In genomic region chr18:50286391-50287027, GRCh38 we compare ENCODE assay signal across 8 cellular contexts. TPM values are rescaled to one million over a fixed set of nuclear protein-coding genes. Genes with fewer than 3 reads are reported as not detected.
A peak's percentile ranks its signal among the peaks of the same experiment; 100 is the strongest.
DNase-seq lines count a peak whose midpoint lies in the region; ATAC-seq, FAIRE-seq and TF ChIP-seq lines count a peak whose summit lies in the region.

No MANE protein-coding gene starts in this region.

- peak overlapping the region; percentile 73 for H3K27ac ChIP-seq in GM12878 (ENCODE audit: control insufficient read depth, insufficient read depth)
- H3K27ac ChIP-seq in liver (ENCODE audit: low read depth in 1 of 2, low read length in 2 of 2), result peak overlapping the region; percentile 67 to 92
- peak overlapping the region; percentile 82 to 91 for H3K27ac ChIP-seq in thoracic aorta

- peaks cover 23% of the 10 kb centered on the region for H3K79me2 ChIP-seq in GM12878 (ENCODE audit: control insufficient read depth, insufficient read depth, low read length)

- BruUV-seq in GM12878 (replicated peaks; lab: Mats Ljungman, UMichigan), result no TSS peak

- RAD21 ChIA-PET in GM12878 (lab: Charles Lee; ENCODE audit: unreplicated experiment), result no interaction called here

- H3K4me2 ChIP-seq in GM12878 (ENCODE audit: control insufficient read depth, insufficient read depth), result peak overlapping the region; percentile 86

- DNase-seq in NCI-H526 (lab: John Stamatoyannopoulos, UW) (peak; percentile 23 to 53), NCI-H526 treated with DMSO at 0.1 percent for 48 hours (lab: John Stamatoyannopoulos, UW) (no peak), NCI-H510A treated with DMSO at 0.1 percent for 48 hours (lab: John Stamatoyannopoulos, UW) (peak; percentile 17), GM12878 (ENCODE audit: low read depth, low spot score) (no peak), thoracic aorta (ENCODE audit: low spot score) (no peak), ureter (ENCODE audit: low spot score) (no peak)

- no peak for TF ChIP-seq POLR2A in GM12878 (IDR thresholded peaks at IDR 0.05; ENCODE audit: low read depth, low read length)

- SMC1A ChIA-PET in GM12878 (lab: Charles Lee; ENCODE audit: uncharacterized antibody, unreplicated experiment), result interaction anchor here (1.0 kb wide), 1 partner anchor 71 kb away, joined by 4 read pairs; no protein-coding TSS in a partner anchor

- H3K9me3 ChIP-seq in GM12878 (replicated peaks; ENCODE audit: control insufficient read depth, insufficient read depth, low read length), result no peaks in the 10 kb centered on the region
- H3K9me3 ChIP-seq in liver (ENCODE audit: control insufficient read depth in 4 of 4, low read length in 3 of 4), result no peaks in the 10 kb centered on the region
- H3K9me3 ChIP-seq in thoracic aorta, result no peaks in the 10 kb centered on the region

- no peak for TF ChIP-seq RAD21 in GM12878 (IDR thresholded peaks at IDR 0.05; ENCODE audit: insufficient read depth, low read depth, low read length)
- TF ChIP-seq RAD21 in liver (IDR thresholded peaks at IDR 0.05), result no peak

- FAIRE-seq in GM12878 (lab: Jason Lieb, UNC), result no peak

- intact Hi-C loops in GM12878 (cut with micrococcal nuclease; ENCODE audit: unreplicated experiment), result loop anchor here (1.0 to 10.0 kb wide), 3 partner anchors 28 to 1332 kb away; partner anchors contain the start of gene SMAD7

- H3K9ac ChIP-seq in GM12878 (ENCODE audit: control insufficient read depth, insufficient read depth, low read length) (peak overlapping the region; percentile 59), liver (ENCODE audit: low read depth in 1 of 2, low read length in 2 of 2) (peak overlapping the region in 1 of 2 donors; percentile 87)

- H3K36me3 ChIP-seq in GM12878 (ENCODE audit: control insufficient read depth in 2 of 2, insufficient read depth in 2 of 2, low read length in 1 of 2), result peaks cover 15 to 34% of the 10 kb centered on the region in 2 experiments; a peak in 3 of 4 replicates
- peaks cover 2 to 29% (median 10%) of the 10 kb centered on the region in 4 donors for H3K36me3 ChIP-seq in liver (ENCODE audit: control insufficient read depth in 4 of 4, insufficient read depth in 3 of 4, low read depth in 1 of 4, low read length in 3 of 4)
- peaks cover 12% of the 10 kb centered on the region for H3K36me3 ChIP-seq in thoracic aorta

- H3K4me3 ChIP-seq in GM12878 (peak overlapping the region; percentile 97), liver (ENCODE audit: low read depth in 1 of 3, low read length in 3 of 3) (peak overlapping the region in 2 of 3 donors; percentile 68 to 85), thoracic aorta (peak overlapping the region; percentile 98)

- no peak for TF ChIP-seq EP300 in GM12878 (IDR thresholded peaks at IDR 0.05; ENCODE audit: borderline replicate concordance in 1 of 2, control insufficient read depth in 1 of 2, low read depth in 2 of 2, low read length in 2 of 2)

- no peak overlapping the region for H2AFZ ChIP-seq in GM12878 (ENCODE audit: control insufficient read depth, low read depth, low read length)

- 3% methylated on average over 22 of the region's 23 CpGs for WGBS in GM12878 (ENCODE audit: insufficient coverage, insufficient replicate concordance, low lambda C conversion rate, missing lambda C conversion rate)
- WGBS in liver, result 51% methylated on average over 23 of the region's 23 CpGs

- POLR2A ChIA-PET in GM12878 (lab: Charles Lee), result no interaction called here

- CTCF ChIA-PET in GM12878 (lab: Yijun Ruan, JAX), result interaction anchor here (0.9 kb wide), 1 partner anchor 70 kb away, joined by 7 read pairs; no protein-coding TSS in a partner anchor

- H4K20me1 ChIP-seq in GM12878 (ENCODE audit: control insufficient read depth, insufficient read depth), result no peaks in the 10 kb centered on the region

- in situ Hi-C loops in GM12878 (cut with MboI), result loop anchor here (10.0 to 25.0 kb wide), 3 partner anchors 68 to 1474 kb away; no protein-coding TSS in a partner anchor

- H3K4me1 ChIP-seq in GM12878 (ENCODE audit: control insufficient read depth, insufficient read depth, low read length) (peaks cover 13% of the 10 kb centered on the region), liver (ENCODE audit: control insufficient read depth in 4 of 4, insufficient read depth in 4 of 4, low read length in 3 of 4) (peaks cover 4 to 13% (median 10%) of the 10 kb centered on the region in 4 donors), thoracic aorta (ENCODE audit: control insufficient read depth in 1 of 2, low read depth in 2 of 2) (peaks cover 0 to 12% of the 10 kb centered on the region in 2 donors)

- TF ChIP-seq CTCF in GM12878 (IDR thresholded peaks at IDR 0.05 in 2 of 3, conservative IDR thresholded peaks at IDR 0.05 in 1 of 3; ENCODE audit: control insufficient read depth in 2 of 3, extremely low read depth in 1 of 3, insufficient read depth in 1 of 3, low read depth in 3 of 3, low read length in 3 of 3) (no peak), liver (IDR thresholded peaks at IDR 0.05; ENCODE audit: low read depth, low read length, missing input control) (no peak), thoracic aorta (IDR thresholded peaks at IDR 0.05) (no peak)

- ATAC-seq in GM12878 (no peak), thoracic aorta (ENCODE audit: insufficient number of reproducible peaks, low FRiP score, low read depth) (no peak), GM21447 (IDR thresholded peaks at IDR 0.05; ENCODE audit: unreplicated experiment) (no peak)

- no peaks in the 10 kb centered on the region for H3K27me3 ChIP-seq in GM12878 (replicated peaks in 1 of 2; ENCODE audit: control insufficient read depth in 2 of 2, insufficient read depth in 2 of 2, low read length in 1 of 2)
- H3K27me3 ChIP-seq in liver (ENCODE audit: control insufficient read depth in 4 of 4, insufficient read depth in 4 of 4, low read length in 3 of 4), result no peaks in the 10 kb centered on the region
- H3K27me3 ChIP-seq in thoracic aorta (replicated peaks; ENCODE audit: insufficient read depth), result no peaks in the 10 kb centered on the region

RNA-seq across cellular contexts. Expression of gene CXXC1, which starts 1.0 kb away (rescaled TPM):
- total RNA-seq in GM12878 (2013; cell fraction: nucleolus; rRNA removed), result 110 and 131 TPM in 2 replicates
- total RNA-seq in GM12878 (2014; rRNA removed), result 81.1 and 82.1 TPM in 2 replicates
- total RNA-seq in GM12878 (2014; rRNA removed; fragmentation: Illumina TruSeq; extraction: Trizol), result 48.5 and 51.2 TPM in 2 replicates
- 160 and 180 TPM in 2 replicates for total RNA-seq in GM12878 (2021)
- 96.5 TPM for polyA plus RNA-seq in GM12878 (2011; ENCODE audit: low read depth)
- polyA plus RNA-seq in GM12878 (2011; rRNA removed), result 58.3 and 106 TPM in 2 replicates
- polyA plus RNA-seq in GM12878 (2011; cell fraction: cytosol; rRNA removed), result 179 and 292 TPM in 2 replicates
- polyA plus RNA-seq in GM12878 (2011; cell fraction: nucleus; rRNA removed), result 1,325 and 1,540 TPM in 2 replicates
- polyA plus RNA-seq in GM12878 (2012), result 187 and 242 TPM in 2 replicates
- polyA plus RNA-seq in GM12878 (2014; fragmentation: Illumina TruSeq; extraction: Trizol), result 56.4 and 70.0 TPM in 2 replicates
- polyA plus RNA-seq in GM12878 (2014; fragmentation: Nextera tagmentation; extraction: Ambion mirVana), result 10 to 100 TPM in 1 of 2 experiments, 1 to 10 TPM in 1; 9.2 to 17.0 TPM
- polyA plus RNA-seq in GM12878 (2014; rRNA removed), result 161 and 206 TPM in 2 replicates
- polyA plus RNA-seq in GM12878 (2016; fragmentation: Nextera tagmentation; extraction: Ambion mirVana), result 100 to 1,000 TPM; 147 to 148 TPM
- polyA minus RNA-seq in GM12878 (2011; rRNA and poly(A)+ RNA removed), result 65.9 and 109 TPM in 2 replicates
- polyA minus RNA-seq in GM12878 (2011; cell fraction: cytosol; rRNA and poly(A)+ RNA removed), result 35.4 and 47.8 TPM in 2 replicates
- 83.8 and 143 TPM in 2 replicates for polyA minus RNA-seq in GM12878 (2011; cell fraction: nucleus; rRNA and poly(A)+ RNA removed)
- 10 to 100 TPM; 33.5 to 38.4 TPM for total RNA-seq in liver
- 10 to 100 TPM; 21.7 to 26.6 TPM for polyA plus RNA-seq in liver
- total RNA-seq in thoracic aorta, result 10 to 100 TPM; 47.9 to 88.5 TPM
- 119 TPM for total RNA-seq in ureter

RNA-seq across cellular contexts. Expression of gene MBD1, which starts 5.2 kb away (rescaled TPM):
- total RNA-seq in GM12878 (2013; cell fraction: nucleolus; rRNA removed), result 197 and 225 TPM in 2 replicates
- total RNA-seq in GM12878 (2014; rRNA removed) (56.9 and 59.9 TPM in 2 replicates), GM12878 (2014; rRNA removed; fragmentation: Illumina TruSeq; extraction: Trizol) (35.4 and 39.2 TPM in 2 replicates), GM12878 (2021) (83.0 and 97.7 TPM in 2 replicates), liver (10 to 100 TPM; 31.4 to 45.8 TPM), thoracic aorta (100 to 1,000 TPM; 103 to 107 TPM), ureter (91.7 TPM)
- 42.0 TPM for polyA plus RNA-seq in GM12878 (2011; ENCODE audit: low read depth)
- polyA plus RNA-seq in GM12878 (2011; rRNA removed) (61.3 and 91.0 TPM in 2 replicates), GM12878 (2014; fragmentation: Illumina TruSeq; extraction: Trizol) (40.6 and 45.4 TPM in 2 replicates), GM12878 (2014; fragmentation: Nextera tagmentation; extraction: Ambion mirVana) (10 to 100 TPM in 1 of 2 experiments, 1 to 10 TPM in 1; 8.4 to 12.4 TPM), GM12878 (2014; rRNA removed) (79.0 and 92.6 TPM in 2 replicates), GM12878 (2016; fragmentation: Nextera tagmentation; extraction: Ambion mirVana) (10 to 100 TPM; 59.8 to 60.2 TPM), liver (10 to 100 TPM; 13.9 to 22.1 TPM)
- polyA plus RNA-seq in GM12878 (2011; cell fraction: cytosol; rRNA removed), result 84.2 and 109 TPM in 2 replicates
- polyA plus RNA-seq in GM12878 (2011; cell fraction: nucleus; rRNA removed), result 621 and 682 TPM in 2 replicates
- polyA plus RNA-seq in GM12878 (2012), result 82.8 and 83.1 TPM in 2 replicates
- polyA minus RNA-seq in GM12878 (2011; rRNA and poly(A)+ RNA removed), result 60.2 and 100 TPM in 2 replicates
- 40.6 and 44.4 TPM in 2 replicates for polyA minus RNA-seq in GM12878 (2011; cell fraction: cytosol; rRNA and poly(A)+ RNA removed)
- polyA minus RNA-seq in GM12878 (2011; cell fraction: nucleus; rRNA and poly(A)+ RNA removed), result 124 and 168 TPM in 2 replicates

RNA-seq across cellular contexts. Expression of gene CFAP53, which starts 20.2 kb away (rescaled TPM):
- total RNA-seq in GM12878 (2013; cell fraction: nucleolus; rRNA removed), result 1.3 TPM in 2 replicates
- total RNA-seq in GM12878 (2014; rRNA removed) (not detected in 2 replicates), GM12878 (2014; rRNA removed; fragmentation: Illumina TruSeq; extraction: Trizol) (0.09 TPM in 2 replicates), GM12878 (2021) (0.26 TPM in 1 of 2 replicates, not detected in the other), liver (under 1 TPM; 0.08 to 0.09 TPM), thoracic aorta (under 1 TPM in 1 of 2 donors, not detected in 1; 0.35 TPM), ureter (0.81 TPM)
- polyA plus RNA-seq in GM12878 (2011; ENCODE audit: low read depth), result not detected
- polyA plus RNA-seq in GM12878 (2011; rRNA removed) (0.30 and 0.48 TPM in 2 replicates), GM12878 (2014; fragmentation: Illumina TruSeq; extraction: Trizol) (0.12 TPM in 1 of 2 replicates, not detected in the other), GM12878 (2014; fragmentation: Nextera tagmentation; extraction: Ambion mirVana) (under 1 TPM; 0.05 to 0.06 TPM), GM12878 (2014; rRNA removed) (0.13 TPM in 1 of 2 replicates, not detected in the other), GM12878 (2016; fragmentation: Nextera tagmentation; extraction: Ambion mirVana) (under 1 TPM; 0.10 to 0.31 TPM), liver (under 1 TPM; 0.05 to 0.14 TPM)
- 0.12 and 0.13 TPM in 2 replicates for polyA plus RNA-seq in GM12878 (2011; cell fraction: cytosol; rRNA removed)
- polyA plus RNA-seq in GM12878 (2011; cell fraction: nucleus; rRNA removed), result 0.41 and 0.69 TPM in 2 replicates
- 0.08 and 0.24 TPM in 2 replicates for polyA plus RNA-seq in GM12878 (2012)
- 0.10 and 0.22 TPM in 2 replicates for polyA minus RNA-seq in GM12878 (2011; rRNA and poly(A)+ RNA removed)
- not detected in 2 replicates for polyA minus RNA-seq in GM12878 (2011; cell fraction: cytosol; rRNA and poly(A)+ RNA removed)
- polyA minus RNA-seq in GM12878 (2011; cell fraction: nucleus; rRNA and poly(A)+ RNA removed), result 0.19 and 0.24 TPM in 2 replicates

Comparison
In these comparisons a context has a peak if more than half of its experiments do, and no peak if none do; other contexts are left out.
1. DNase-seq: peak in NCI-H526 (2 of 2) and NCI-H510A treated with DMSO at 0.1 percent for 48 hours (single experiment); none in NCI-H526 treated with DMSO at 0.1 percent for 48 hours (single experiment), GM12878 (single experiment), thoracic aorta (single experiment) and ureter (single experiment).
2. Peak in every context shown above with its lines, with median percentiles within 50 percentile points of each other: H3K27ac ChIP-seq and H3K4me3 ChIP-seq.